In the genomic region with DNA sequence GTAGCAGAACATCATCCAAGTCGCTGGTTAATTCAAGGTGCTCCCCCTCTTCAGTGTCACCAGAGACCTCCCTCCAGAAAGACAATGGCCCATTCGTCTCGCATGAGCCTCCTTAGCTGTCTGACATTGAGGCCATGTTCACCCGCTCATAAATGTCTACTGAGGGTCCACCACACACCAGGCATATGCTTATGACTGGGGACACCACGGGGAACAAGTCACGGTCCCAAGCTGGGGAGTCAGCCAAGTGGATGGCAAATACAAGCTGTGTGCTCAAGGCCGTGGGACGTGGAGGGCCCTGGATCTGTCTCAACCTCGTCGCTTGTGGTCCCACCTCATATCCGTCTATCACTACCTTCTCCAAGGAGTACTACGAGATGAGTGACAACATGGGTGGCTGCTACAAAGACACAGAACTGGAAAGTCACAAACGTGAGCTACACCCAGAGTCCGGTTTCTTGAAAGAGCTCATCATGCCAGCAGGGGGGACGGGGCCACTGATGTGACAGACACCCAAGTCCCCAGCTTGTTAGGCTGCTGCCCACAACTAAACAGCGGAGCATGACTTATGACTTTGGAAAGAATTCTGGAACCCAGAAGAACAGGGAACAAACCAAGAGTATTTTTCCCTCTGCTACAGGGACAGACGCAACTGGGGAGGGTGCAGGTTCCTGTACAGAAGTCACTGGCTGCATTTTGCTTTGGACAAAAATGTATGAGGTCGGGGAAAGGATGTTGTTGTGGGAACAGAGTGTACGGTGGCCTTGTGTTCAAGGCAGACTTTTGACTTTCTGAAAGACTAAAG, we compare ENCODE assay signal across 30 cellular contexts.
DNase-seq lines count a peak whose midpoint lies in the region; ATAC-seq and TF ChIP-seq lines count a peak whose summit lies in the region.
"Had no signal": no experiment of that assay in that cellular context is flagged by ENCODE, and none has a peak within 500 bp of the region (broad histone marks: within the 10 kb centered on the region; RNA-seq: fewer than 3 reads in every experiment).

No MANE protein-coding gene starts in this region.

- H3K36me3 ChIP-seq in right atrium auricular region, result no peaks in the 10 kb centered on the region
- H3K36me3 ChIP-seq in gastrocnemius medialis, result no peaks in the 10 kb centered on the region

- no peak for TF ChIP-seq POLR2A in gastrocnemius medialis (IDR thresholded peaks at IDR 0.05)

- no peak for ATAC-seq in activated CD4-positive, alpha-beta T cell treated with anti-CD3 and anti-CD28 coated beads for 36 hours
- ATAC-seq in Right ventricle myocardium inferior (no peak), gastrocnemius medialis (no peak)
- ATAC-seq: CD8-positive, alpha-beta T cell; GM12878; HepG2; Panc1 had no signal

- peak overlapping the region; percentile 14 for H3K27ac Mint-ChIP-seq in activated CD4-positive, alpha-beta T cell treated with anti-CD3 and anti-CD28 coated beads for 36 hours
- H3K27ac Mint-ChIP-seq: B cell; CD8-positive, alpha-beta T cell had no signal

- H3K27ac ChIP-seq in right atrium auricular region (peak overlapping the region; percentile 29 to 40), gastrocnemius medialis (peak overlapping the region in 3 of 4 donors; percentile 15 to 40 (median 19))
- H3K27ac ChIP-seq: 22Rv1, C4-2B, RWPE1 had no signal

- in situ Hi-C loops in gastrocnemius medialis (cut with MboI; ENCODE audit: low sequenced_read_pairs in 4 of 4), result no loop called here

- H3K27me3 Mint-ChIP-seq in activated CD4-positive, alpha-beta T cell treated with anti-CD3 and anti-CD28 coated beads for 36 hours, result no peaks in the 10 kb centered on the region
- H3K27me3 Mint-ChIP-seq: B cell had no signal

- CTCF ChIA-PET in activated CD4-positive, alpha-beta T cell treated with anti-CD3 and anti-CD28 coated beads for 36 hours (lab: Charles Lee), result interaction anchor here (0.7 to 3.1 kb wide), 6 partner anchors 9 to 922 kb away, joined by 3 to 14 read pairs (median 4); no protein-coding TSS in a partner anchor

- H3K9me3 ChIP-seq in right atrium auricular region (no peaks in the 10 kb centered on the region), gastrocnemius medialis (no peaks in the 10 kb centered on the region)
- H3K9me3 ChIP-seq: Caco-2 had no signal

- H3K27me3 ChIP-seq in right atrium auricular region, result no peaks in the 10 kb centered on the region
- H3K27me3 ChIP-seq in gastrocnemius medialis, result no peaks in the 10 kb centered on the region

- H3K9me3 Mint-ChIP-seq in activated CD4-positive, alpha-beta T cell treated with anti-CD3 and anti-CD28 coated beads for 36 hours (ENCODE audit: low read depth), result no peaks in the 10 kb centered on the region
- H3K9me3 Mint-ChIP-seq: CD8-positive, alpha-beta T cell had no signal

- H3K4me1 ChIP-seq in right atrium auricular region (peaks cover 0 to 26% of the 10 kb centered on the region in 2 donors), gastrocnemius medialis (peaks cover 5 to 20% of the 10 kb centered on the region in 2 donors)
- H3K4me1 ChIP-seq: Caco-2 had no signal

- peaks cover 24% of the 10 kb centered on the region for H3K4me1 Mint-ChIP-seq in activated CD4-positive, alpha-beta T cell treated with anti-CD3 and anti-CD28 coated beads for 36 hours

- POLR2A ChIA-PET in activated CD4-positive, alpha-beta T cell treated with anti-CD3 and anti-CD28 coated beads for 36 hours (lab: Charles Lee), result no interaction called here

- no peaks in the 10 kb centered on the region for H3K36me3 Mint-ChIP-seq in activated CD4-positive, alpha-beta T cell treated with anti-CD3 and anti-CD28 coated beads for 36 hours (ENCODE audit: low read depth)
- H3K36me3 Mint-ChIP-seq: CD8-positive, alpha-beta T cell had no signal

- DNase-seq in activated CD4-positive, alpha-beta T cell treated with anti-CD3 and anti-CD28 coated beads for 36 hours, result no peak
- DNase-seq in activated CD4-positive, alpha-beta T cell treated with anti-CD3 and anti-CD28 coated beads, Interleukin-2, amount 50 U/mL, for 4 hours, result no peak
- DNase-seq in right atrium auricular region (ENCODE audit: low spot score) (peak; percentile 40), Right ventricle myocardium inferior (ENCODE audit: missing footprints) (no peak), gastrocnemius medialis (no peak), DMS53 treated with DMSO at 0.1 percent for 48 hours (lab: John Stamatoyannopoulos, UW; ENCODE audit: unreplicated experiment) (no peak), cerebellum (ENCODE audit: low spot score) (no peak)
- no peak for DNase-seq in activated effector memory CD4-positive, alpha-beta T cell treated with Interleukin-2 at 50 U/mL for 16 hours
- DNase-seq: Caco-2; CD8-positive, alpha-beta T cell; DMS79; EL; GDM1; Karpas-422; NCI-H1092; NCI-H1417 treated with DMSO at 0.1 percent for 48 hours; NCI-H1694 treated with DMSO at 0.1 percent for 48 hours; NCI-H2081 treated with DMSO at 0.1 percent for 48 hours; NCI-H2171; NCI-H226; NCI-H510A; NCI-H69; SIG-M5 had no signal

- intact Hi-C loops in activated CD4-positive, alpha-beta T cell treated with anti-CD3 and anti-CD28 coated beads for 36 hours (cut with DNase I, micrococcal nuclease), result no loop called here
- intact Hi-C loops in Right ventricle myocardium inferior (cut with DNase I), result loop anchor here (10.0 kb wide), 1 partner anchor 162 kb away; no protein-coding TSS in a partner anchor
- intact Hi-C loops in gastrocnemius medialis (cut with DNase I; ENCODE audit: low total_unique reads), result no loop called here

- no peak overlapping the region for H3K4me3 ChIP-seq in right atrium auricular region
- no peak overlapping the region for H3K4me3 ChIP-seq in gastrocnemius medialis
- H3K4me3 ChIP-seq: GM12878 had no signal

- no peak for TF ChIP-seq CTCF in right atrium auricular region (IDR thresholded peaks at IDR 0.05)
- TF ChIP-seq CTCF in gastrocnemius medialis (IDR thresholded peaks at IDR 0.05 in 4 of 5, conservative IDR thresholded peaks at IDR 0.05 in 1 of 5), result no peak

- H3K4me3 Mint-ChIP-seq in activated CD4-positive, alpha-beta T cell treated with anti-CD3 and anti-CD28 coated beads for 36 hours, result no peak overlapping the region
- H3K4me3 Mint-ChIP-seq: B cell; CD8-positive, alpha-beta T cell had no signal
